Comparison of ENCODE assay signal across 8 cellular contexts in genomic region chr19:1862068-1862423, GRCh38. TPM values are rescaled to one million over a fixed set of nuclear protein-coding genes. Genes with fewer than 3 reads are reported as not detected.
DNase-seq lines count a peak whose midpoint lies in the region; ATAC-seq and TF ChIP-seq lines count a peak whose summit lies in the region.

No MANE protein-coding gene starts in this region.

- H3K27me3 ChIP-seq in brain microvascular endothelial cell (replicated peaks): no peaks in the 10 kb centered on the region

- peaks cover 43% of the 10 kb centered on the region for H3K4me1 Mint-ChIP-seq in stimulated activated naive CD8-positive, alpha-beta T cell treated with anti-CD3 and anti-CD28 coated beads, Interleukin-15, Interleukin-2, amounts not matched to agents 100 ng/mL and 50 ng/mL, for 24 hours (ENCODE audit: low read depth)

- H3K4me1 ChIP-seq in mucosa of descending colon (ENCODE audit: low read depth): peaks cover 46% of the 10 kb centered on the region

- no peak for DNase-seq in stimulated activated naive CD8-positive, alpha-beta T cell treated with anti-CD3 and anti-CD28 coated beads, Interleukin-15, Interleukin-2, amounts not matched to agents 100 U/mL and 50 U/mL, for 24 hours
- no peak for DNase-seq in brain microvascular endothelial cell
- DNase-seq in mucosa of descending colon: peak in 1 of 3 donors; percentile 75
- no peak for DNase-seq in posterior cingulate gyrus
- no peak for DNase-seq in ureter (ENCODE audit: low spot score)
- no peak for DNase-seq in G401 (ENCODE audit: low spot score)
- DNase-seq in ACHN: no peak

- H3K4me3 ChIP-seq in brain microvascular endothelial cell (ENCODE audit: low read depth, low read length): peak overlapping the region; percentile 83
- H3K4me3 ChIP-seq in mucosa of descending colon: peak overlapping the region; percentile 39

- H3K27ac ChIP-seq in brain microvascular endothelial cell: peak overlapping the region; percentile 22

- H3K9me3 Mint-ChIP-seq in stimulated activated naive CD8-positive, alpha-beta T cell treated with anti-CD3 and anti-CD28 coated beads, Interleukin-15, Interleukin-2, amounts not matched to agents 100 ng/mL and 50 ng/mL, for 24 hours: no peaks in the 10 kb centered on the region

- no peaks in the 10 kb centered on the region for H3K36me3 ChIP-seq in brain microvascular endothelial cell (replicated peaks)
- H3K36me3 ChIP-seq in mucosa of descending colon (ENCODE audit: low read depth): no peaks in the 10 kb centered on the region

- peaks cover 3% of the 10 kb centered on the region for H3K36me3 Mint-ChIP-seq in stimulated activated naive CD8-positive, alpha-beta T cell treated with anti-CD3 and anti-CD28 coated beads, Interleukin-15, Interleukin-2, amounts not matched to agents 100 ng/mL and 50 ng/mL, for 24 hours (ENCODE audit: low read depth)

- H3K9me3 ChIP-seq in mucosa of descending colon: no peaks in the 10 kb centered on the region

- intact Hi-C loops in mucosa of descending colon (cut with DNase I, micrococcal nuclease) (no loop called here), posterior cingulate gyrus (cut with DNase I) (no loop called here)

- in situ Hi-C loops in brain microvascular endothelial cell (cut with HindIII; ENCODE audit: low pct_ligation_motif_present, low sequenced_read_pairs) (no loop called here), G401 (cut with HindIII; ENCODE audit: low sequenced_read_pairs) (no loop called here), ACHN (cut with HindIII; ENCODE audit: low pct_ligation_motif_present, low pct_unique_long_range_greater_than_20kb, low sequenced_read_pairs) (no loop called here)

- H3K27me3 Mint-ChIP-seq in stimulated activated naive CD8-positive, alpha-beta T cell treated with anti-CD3 and anti-CD28 coated beads, Interleukin-15, Interleukin-2, amounts not matched to agents 100 ng/mL and 50 ng/mL, for 24 hours: no peaks in the 10 kb centered on the region

- no peak for TF ChIP-seq CTCF in brain microvascular endothelial cell (IDR thresholded peaks at IDR 0.05; ENCODE audit: low read depth, low read length, missing control alignments)
- TF ChIP-seq CTCF in mucosa of descending colon (IDR thresholded peaks at IDR 0.05): no peak

- peak overlapping the region; percentile 93 for H3K4me3 Mint-ChIP-seq in stimulated activated naive CD8-positive, alpha-beta T cell treated with anti-CD3 and anti-CD28 coated beads, Interleukin-15, Interleukin-2, amounts not matched to agents 100 ng/mL and 50 ng/mL, for 24 hours

- no peak for ATAC-seq in stimulated activated naive CD8-positive, alpha-beta T cell treated with anti-CD3 and anti-CD28 coated beads, Interleukin-15, Interleukin-2, amounts not matched to agents 100 U/mL and 50 U/mL, for 24 hours
- no peak for ATAC-seq in mucosa of descending colon

- H3K27ac Mint-ChIP-seq in stimulated activated naive CD8-positive, alpha-beta T cell treated with anti-CD3 and anti-CD28 coated beads, Interleukin-15, Interleukin-2, amounts not matched to agents 100 ng/mL and 50 ng/mL, for 24 hours: peak overlapping the region; percentile 91

RNA-seq across cellular contexts. Expression of gene KLF16, which starts 1.3 kb away (rescaled TPM):
- total RNA-seq in mucosa of descending colon (10 to 100 TPM; 22.6 to 26.5 (median 25.6) TPM), ureter (14.8 TPM)
- 27.9 and 29.2 TPM in 2 replicates for total RNA-seq in G401 (2014; rRNA removed; shearing (Covaris generic))

RNA-seq across cellular contexts. Expression of gene REXO1, which starts 13.8 kb away (rescaled TPM):
- total RNA-seq in mucosa of descending colon: 10 to 100 TPM; 45.4 to 54.3 (median 50.2) TPM
- total RNA-seq in ureter: 39.3 TPM
- total RNA-seq in G401 (2014; rRNA removed; shearing (Covaris generic)): 7.8 and 10.7 TPM in 2 replicates

RNA-seq across cellular contexts. Expression of gene ABHD17A, which starts 23.2 kb away (rescaled TPM):
- 10 to 100 TPM; 60.9 to 65.8 (median 65.8) TPM for total RNA-seq in mucosa of descending colon
- total RNA-seq in ureter: 58.1 TPM
- 94.4 and 130 TPM in 2 replicates for total RNA-seq in G401 (2014; rRNA removed; shearing (Covaris generic))

RNA-seq across cellular contexts. Expression of gene ADAT3, which starts 43.2 kb away (rescaled TPM):
- total RNA-seq in mucosa of descending colon (10 to 100 TPM; 12.5 to 21.9 (median 19.6) TPM), ureter (4.1 TPM)
- 8.6 and 13.5 TPM in 2 replicates for total RNA-seq in G401 (2014; rRNA removed; shearing (Covaris generic))

RNA-seq across cellular contexts. Expression of gene SCAMP4, which starts 43.2 kb away (rescaled TPM):
- total RNA-seq in mucosa of descending colon: 10 to 100 TPM; 57.2 to 61.3 (median 59.8) TPM
- total RNA-seq in ureter: 82.3 TPM
- total RNA-seq in G401 (2014; rRNA removed; shearing (Covaris generic)): 45.9 and 70.6 TPM in 2 replicates
